ENCODE assay signal across 1 cellular context in the genomic region with DNA sequence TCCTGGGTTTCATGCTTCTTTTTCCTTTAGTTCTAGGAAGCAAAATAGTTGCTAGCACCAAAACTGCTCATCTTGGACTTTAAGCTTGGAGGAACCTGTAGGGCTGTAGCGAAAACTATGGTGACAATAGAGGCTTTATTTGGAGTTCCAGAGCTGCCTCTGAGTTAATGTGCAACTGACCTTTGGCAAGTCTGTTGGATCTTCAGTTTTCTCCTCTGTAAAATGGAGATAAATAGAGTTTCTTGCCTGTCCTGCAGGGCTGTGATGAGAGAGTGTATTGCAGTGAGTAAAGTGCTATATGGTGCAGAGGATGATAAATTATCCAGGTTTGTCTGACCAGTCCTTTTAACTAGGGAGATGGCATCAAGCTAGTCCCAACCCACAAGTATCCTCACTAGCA.
TF ChIP-seq lines count a peak whose summit lies in the region.

No MANE protein-coding gene starts in this region.

TF ChIP-seq in HepG2, 621 proteins besides CTCF, POLR2A, EP300 and RAD21 (continued from another document and continues in another):
- TF ChIP-seq, protein P1, sequence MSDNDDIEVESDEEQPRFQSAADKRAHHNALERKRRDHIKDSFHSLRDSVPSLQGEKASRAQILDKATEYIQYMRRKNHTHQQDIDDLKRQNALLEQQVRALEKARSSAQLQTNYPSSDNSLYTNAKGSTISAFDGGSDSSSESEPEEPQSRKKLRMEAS (IDR thresholded peaks at IDR 0.05) = no peak
- TF ChIP-seq ATF4 (CRISPR knock-in tag; IDR thresholded peaks at IDR 0.05) = no peak
- no peak for TF ChIP-seq GFI1 (CRISPR knock-in tag; IDR thresholded peaks at IDR 0.05; ENCODE audit: borderline replicate concordance)
- no peak; the same call in 1 of the 2 replicates for TF ChIP-seq HDAC1 (CRISPR knock-in tag; IDR thresholded peaks at IDR 0.05)
- TF ChIP-seq ZNF10 (CRISPR knock-in tag; IDR thresholded peaks at IDR 0.05; ENCODE audit: borderline replicate concordance, low read depth) = no peak
- no peak for TF ChIP-seq ZNF607 (CRISPR knock-in tag; IDR thresholded peaks at IDR 0.05; ENCODE audit: borderline replicate concordance)
- peak; percentile 51; the same call in 1 of the 2 replicates for TF ChIP-seq SRF (IDR thresholded peaks at IDR 0.05; ENCODE audit: low read depth, low read length)
- no peak for TF ChIP-seq MED1 (CRISPR knock-in tag; IDR thresholded peaks at IDR 0.05)
- no peak for TF ChIP-seq ZBTB7B (CRISPR knock-in tag; IDR thresholded peaks at IDR 0.05)
- TF ChIP-seq ZNF616 (CRISPR knock-in tag; IDR thresholded peaks at IDR 0.05; ENCODE audit: low read depth) = no peak
- TF ChIP-seq TEAD2 (CRISPR knock-in tag; IDR thresholded peaks at IDR 0.05) = no peak
- no peak for TF ChIP-seq SKI (IDR thresholded peaks at IDR 0.05; ENCODE audit: partially characterized antibody)
- peak; percentile 47 for TF ChIP-seq TEAD3 (CRISPR knock-in tag; optimal IDR thresholded peaks at IDR 0.05; ENCODE audit: borderline replicate concordance)
- TF ChIP-seq ZNF747 (CRISPR knock-in tag; IDR thresholded peaks at IDR 0.05; ENCODE audit: borderline replicate concordance) = no peak
- TF ChIP-seq NR2F6 (IDR thresholded peaks at IDR 0.05) = 0 out of 2 replicates have a peak, but pooled peaks have one; percentile 21
- peak; percentile 61; the same call in 1 of the 2 replicates for TF ChIP-seq NR2F6 (CRISPR knock-in tag; IDR thresholded peaks at IDR 0.05)
- peak; percentile 69; the same call in 1 of the 2 replicates for TF ChIP-seq HNF4G (IDR thresholded peaks at IDR 0.05; ENCODE audit: borderline replicate concordance, low read depth, low read length)
- peak; percentile 20; the same call in 1 of the 2 replicates for TF ChIP-seq HNF4G (CRISPR knock-in tag; IDR thresholded peaks at IDR 0.05; ENCODE audit: borderline replicate concordance, low read depth)
- no peak for TF ChIP-seq TOPORS (CRISPR knock-in tag; IDR thresholded peaks at IDR 0.05)
- TF ChIP-seq SNAI1 (CRISPR knock-in tag; IDR thresholded peaks at IDR 0.05; ENCODE audit: borderline replicate concordance) = no peak
- TF ChIP-seq PCBP1 (IDR thresholded peaks at IDR 0.05; ENCODE audit: borderline replicate concordance, low read depth, low read length) = no peak
- no peak for TF ChIP-seq CC2D1A (CRISPR knock-in tag; IDR thresholded peaks at IDR 0.05)
- TF ChIP-seq ZNF383 (CRISPR knock-in tag; IDR thresholded peaks at IDR 0.05; ENCODE audit: borderline replicate concordance) = no peak
- no peak for TF ChIP-seq ZNF776 (CRISPR knock-in tag; IDR thresholded peaks at IDR 0.05)
- no peak for TF ChIP-seq TRAFD1 (CRISPR knock-in tag; IDR thresholded peaks at IDR 0.05; ENCODE audit: borderline replicate concordance)
- no peak for TF ChIP-seq RBM39 (IDR thresholded peaks at IDR 0.05; ENCODE audit: low read depth, low read length, poor library complexity, severe bottlenecking)
- TF ChIP-seq PLRG1 (conservative IDR thresholded peaks at IDR 0.05) = no peak
- peak; percentile 37 for TF ChIP-seq ZNF781 (CRISPR knock-in tag; IDR thresholded peaks at IDR 0.05; ENCODE audit: borderline replicate concordance, not compliant biosample characterization)
- no peak for TF ChIP-seq SETDB1 (CRISPR knock-in tag; IDR thresholded peaks at IDR 0.05; ENCODE audit: borderline replicate concordance)
- TF ChIP-seq, protein P2, sequence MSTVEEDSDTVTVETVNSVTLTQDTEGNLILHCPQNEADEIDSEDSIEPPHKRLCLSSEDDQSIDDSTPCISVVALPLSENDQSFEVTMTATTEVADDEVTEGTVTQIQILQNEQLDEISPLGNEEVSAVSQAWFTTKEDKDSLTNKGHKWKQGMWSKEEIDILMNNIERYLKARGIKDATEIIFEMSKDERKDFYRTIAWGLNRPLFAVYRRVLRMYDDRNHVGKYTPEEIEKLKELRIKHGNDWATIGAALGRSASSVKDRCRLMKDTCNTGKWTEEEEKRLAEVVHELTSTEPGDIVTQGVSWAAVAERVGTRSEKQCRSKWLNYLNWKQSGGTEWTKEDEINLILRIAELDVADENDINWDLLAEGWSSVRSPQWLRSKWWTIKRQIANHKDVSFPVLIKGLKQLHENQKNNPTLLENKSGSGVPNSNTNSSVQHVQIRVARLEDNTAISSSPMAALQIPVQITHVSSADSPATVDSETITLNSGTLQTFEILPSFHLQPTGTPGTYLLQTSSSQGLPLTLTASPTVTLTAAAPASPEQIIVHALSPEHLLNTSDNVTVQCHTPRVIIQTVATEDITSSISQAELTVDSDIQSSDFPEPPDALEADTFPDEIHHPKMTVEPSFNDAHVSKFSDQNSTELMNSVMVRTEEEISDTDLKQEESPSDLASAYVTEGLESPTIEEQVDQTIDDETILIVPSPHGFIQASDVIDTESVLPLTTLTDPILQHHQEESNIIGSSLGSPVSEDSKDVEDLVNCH (CRISPR knock-in tag; IDR thresholded peaks at IDR 0.05) = no peak
- no peak for TF ChIP-seq NR1H2 (CRISPR knock-in tag; IDR thresholded peaks at IDR 0.05; ENCODE audit: borderline replicate concordance, low read depth)
- no peak for TF ChIP-seq ZNF138 (CRISPR knock-in tag; IDR thresholded peaks at IDR 0.05; ENCODE audit: low read depth)
- no peak for TF ChIP-seq CBX5 (CRISPR knock-in tag; IDR thresholded peaks at IDR 0.05; ENCODE audit: borderline replicate concordance)
- TF ChIP-seq, protein P3, sequence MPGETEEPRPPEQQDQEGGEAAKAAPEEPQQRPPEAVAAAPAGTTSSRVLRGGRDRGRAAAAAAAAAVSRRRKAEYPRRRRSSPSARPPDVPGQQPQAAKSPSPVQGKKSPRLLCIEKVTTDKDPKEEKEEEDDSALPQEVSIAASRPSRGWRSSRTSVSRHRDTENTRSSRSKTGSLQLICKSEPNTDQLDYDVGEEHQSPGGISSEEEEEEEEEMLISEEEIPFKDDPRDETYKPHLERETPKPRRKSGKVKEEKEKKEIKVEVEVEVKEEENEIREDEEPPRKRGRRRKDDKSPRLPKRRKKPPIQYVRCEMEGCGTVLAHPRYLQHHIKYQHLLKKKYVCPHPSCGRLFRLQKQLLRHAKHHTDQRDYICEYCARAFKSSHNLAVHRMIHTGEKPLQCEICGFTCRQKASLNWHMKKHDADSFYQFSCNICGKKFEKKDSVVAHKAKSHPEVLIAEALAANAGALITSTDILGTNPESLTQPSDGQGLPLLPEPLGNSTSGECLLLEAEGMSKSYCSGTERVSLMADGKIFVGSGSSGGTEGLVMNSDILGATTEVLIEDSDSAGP (CRISPR knock-in tag; IDR thresholded peaks at IDR 0.05; ENCODE audit: borderline replicate concordance) = no peak
- no peak for TF ChIP-seq TCF7 (IDR thresholded peaks at IDR 0.05; ENCODE audit: low read depth)
- TF ChIP-seq ZNF552 (CRISPR knock-in tag; IDR thresholded peaks at IDR 0.05; ENCODE audit: borderline replicate concordance) = no peak
- no peak for TF ChIP-seq ZNF333 (CRISPR knock-in tag; IDR thresholded peaks at IDR 0.05; ENCODE audit: borderline replicate concordance)
- no peak for TF ChIP-seq RXRB (CRISPR knock-in tag; IDR thresholded peaks at IDR 0.05; ENCODE audit: borderline replicate concordance)
- TF ChIP-seq ESRRA (CRISPR knock-in tag; IDR thresholded peaks at IDR 0.05; ENCODE audit: low read depth) = peak; percentile 90
- no peak for TF ChIP-seq KDM5A (IDR thresholded peaks at IDR 0.05; ENCODE audit: borderline replicate concordance, low read length)
- no peak for TF ChIP-seq ZNF547 (CRISPR knock-in tag; IDR thresholded peaks at IDR 0.05)
- peak; percentile 42; the same call in 1 of the 2 replicates for TF ChIP-seq BCL6 (CRISPR knock-in tag; IDR thresholded peaks at IDR 0.05)
- TF ChIP-seq DRAP1 (CRISPR knock-in tag; IDR thresholded peaks at IDR 0.05) = 0 out of 2 replicates have a peak, but pooled peaks have one; percentile 11
- no peak for TF ChIP-seq SMAD1 (CRISPR knock-in tag; IDR thresholded peaks at IDR 0.05; ENCODE audit: borderline replicate concordance, low read depth)
- no peak for TF ChIP-seq ZGPAT (CRISPR knock-in tag; IDR thresholded peaks at IDR 0.05)
- TF ChIP-seq, protein P4, sequence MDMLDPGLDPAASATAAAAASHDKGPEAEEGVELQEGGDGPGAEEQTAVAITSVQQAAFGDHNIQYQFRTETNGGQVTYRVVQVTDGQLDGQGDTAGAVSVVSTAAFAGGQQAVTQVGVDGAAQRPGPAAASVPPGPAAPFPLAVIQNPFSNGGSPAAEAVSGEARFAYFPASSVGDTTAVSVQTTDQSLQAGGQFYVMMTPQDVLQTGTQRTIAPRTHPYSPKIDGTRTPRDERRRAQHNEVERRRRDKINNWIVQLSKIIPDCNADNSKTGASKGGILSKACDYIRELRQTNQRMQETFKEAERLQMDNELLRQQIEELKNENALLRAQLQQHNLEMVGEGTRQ (IDR thresholded peaks at IDR 0.05; ENCODE audit: low read depth, low read length) = no peak
- TF ChIP-seq, protein P4 (CRISPR knock-in tag; IDR thresholded peaks at IDR 0.05; ENCODE audit: borderline replicate concordance) = no peak
- TF ChIP-seq ZNF280B (CRISPR knock-in tag; IDR thresholded peaks at IDR 0.05; ENCODE audit: borderline replicate concordance) = no peak
- TF ChIP-seq, protein P5, sequence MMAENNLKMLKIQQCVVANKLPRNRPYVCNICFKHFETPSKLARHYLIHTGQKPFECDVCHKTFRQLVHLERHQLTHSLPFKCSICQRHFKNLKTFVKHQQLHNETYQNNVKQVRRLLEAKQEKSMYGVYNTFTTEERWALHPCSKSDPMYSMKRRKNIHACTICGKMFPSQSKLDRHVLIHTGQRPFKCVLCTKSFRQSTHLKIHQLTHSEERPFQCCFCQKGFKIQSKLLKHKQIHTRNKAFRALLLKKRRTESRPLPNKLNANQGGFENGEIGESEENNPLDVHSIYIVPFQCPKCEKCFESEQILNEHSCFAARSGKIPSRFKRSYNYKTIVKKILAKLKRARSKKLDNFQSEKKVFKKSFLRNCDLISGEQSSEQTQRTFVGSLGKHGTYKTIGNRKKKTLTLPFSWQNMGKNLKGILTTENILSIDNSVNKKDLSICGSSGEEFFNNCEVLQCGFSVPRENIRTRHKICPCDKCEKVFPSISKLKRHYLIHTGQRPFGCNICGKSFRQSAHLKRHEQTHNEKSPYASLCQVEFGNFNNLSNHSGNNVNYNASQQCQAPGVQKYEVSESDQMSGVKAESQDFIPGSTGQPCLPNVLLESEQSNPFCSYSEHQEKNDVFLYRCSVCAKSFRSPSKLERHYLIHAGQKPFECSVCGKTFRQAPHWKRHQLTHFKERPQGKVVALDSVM (CRISPR knock-in tag; IDR thresholded peaks at IDR 0.05) = peak; percentile 15; the same call in 1 of the 2 replicates
- no peak for TF ChIP-seq ZKSCAN8 (CRISPR knock-in tag; IDR thresholded peaks at IDR 0.05; ENCODE audit: borderline replicate concordance)
- no peak for TF ChIP-seq ZNF674 (CRISPR knock-in tag; IDR thresholded peaks at IDR 0.05; ENCODE audit: low read depth)
- no peak for TF ChIP-seq MAFK (conservative IDR thresholded peaks at IDR 0.05 in 1 of 2, IDR thresholded peaks at IDR 0.05 in 1 of 2; ENCODE audit: low read length in 2 of 2)
- no peak for TF ChIP-seq ZFYVE20 (CRISPR knock-in tag; IDR thresholded peaks at IDR 0.05; ENCODE audit: borderline replicate concordance, low read depth)
- no peak for TF ChIP-seq TBL1XR1 (IDR thresholded peaks at IDR 0.05; ENCODE audit: borderline replicate concordance, low read length, partially characterized antibody)
- TF ChIP-seq ZNF749 (CRISPR knock-in tag; IDR thresholded peaks at IDR 0.05; ENCODE audit: borderline replicate concordance) = no peak
